ENCODE assay signal across 1 cellular context in genomic region chr3:64303881-64304280, GRCh38.
TF ChIP-seq lines count a peak whose summit lies in the region.

No MANE protein-coding gene starts in this region.

TF ChIP-seq in GM23338, 12 proteins besides CTCF, POLR2A, EP300 and RAD21:
- TF ChIP-seq CREB1 (CRISPR knock-in tag; IDR thresholded peaks at IDR 0.05; ENCODE audit: low read depth), result no peak
- TF ChIP-seq, protein P1, sequence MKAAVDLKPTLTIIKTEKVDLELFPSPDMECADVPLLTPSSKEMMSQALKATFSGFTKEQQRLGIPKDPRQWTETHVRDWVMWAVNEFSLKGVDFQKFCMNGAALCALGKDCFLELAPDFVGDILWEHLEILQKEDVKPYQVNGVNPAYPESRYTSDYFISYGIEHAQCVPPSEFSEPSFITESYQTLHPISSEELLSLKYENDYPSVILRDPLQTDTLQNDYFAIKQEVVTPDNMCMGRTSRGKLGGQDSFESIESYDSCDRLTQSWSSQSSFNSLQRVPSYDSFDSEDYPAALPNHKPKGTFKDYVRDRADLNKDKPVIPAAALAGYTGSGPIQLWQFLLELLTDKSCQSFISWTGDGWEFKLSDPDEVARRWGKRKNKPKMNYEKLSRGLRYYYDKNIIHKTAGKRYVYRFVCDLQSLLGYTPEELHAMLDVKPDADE (IDR thresholded peaks at IDR 0.05), result no peak
- TF ChIP-seq ZNF331 (CRISPR knock-in tag; IDR thresholded peaks at IDR 0.05; ENCODE audit: low read depth), result no peak
- no peak for TF ChIP-seq EZH2phosphoT487 (IDR thresholded peaks at IDR 0.05; ENCODE audit: unreplicated experiment)
- no peak for TF ChIP-seq POLR2AphosphoS5 (IDR thresholded peaks at IDR 0.05; ENCODE audit: low read depth)
- TF ChIP-seq, protein P2, sequence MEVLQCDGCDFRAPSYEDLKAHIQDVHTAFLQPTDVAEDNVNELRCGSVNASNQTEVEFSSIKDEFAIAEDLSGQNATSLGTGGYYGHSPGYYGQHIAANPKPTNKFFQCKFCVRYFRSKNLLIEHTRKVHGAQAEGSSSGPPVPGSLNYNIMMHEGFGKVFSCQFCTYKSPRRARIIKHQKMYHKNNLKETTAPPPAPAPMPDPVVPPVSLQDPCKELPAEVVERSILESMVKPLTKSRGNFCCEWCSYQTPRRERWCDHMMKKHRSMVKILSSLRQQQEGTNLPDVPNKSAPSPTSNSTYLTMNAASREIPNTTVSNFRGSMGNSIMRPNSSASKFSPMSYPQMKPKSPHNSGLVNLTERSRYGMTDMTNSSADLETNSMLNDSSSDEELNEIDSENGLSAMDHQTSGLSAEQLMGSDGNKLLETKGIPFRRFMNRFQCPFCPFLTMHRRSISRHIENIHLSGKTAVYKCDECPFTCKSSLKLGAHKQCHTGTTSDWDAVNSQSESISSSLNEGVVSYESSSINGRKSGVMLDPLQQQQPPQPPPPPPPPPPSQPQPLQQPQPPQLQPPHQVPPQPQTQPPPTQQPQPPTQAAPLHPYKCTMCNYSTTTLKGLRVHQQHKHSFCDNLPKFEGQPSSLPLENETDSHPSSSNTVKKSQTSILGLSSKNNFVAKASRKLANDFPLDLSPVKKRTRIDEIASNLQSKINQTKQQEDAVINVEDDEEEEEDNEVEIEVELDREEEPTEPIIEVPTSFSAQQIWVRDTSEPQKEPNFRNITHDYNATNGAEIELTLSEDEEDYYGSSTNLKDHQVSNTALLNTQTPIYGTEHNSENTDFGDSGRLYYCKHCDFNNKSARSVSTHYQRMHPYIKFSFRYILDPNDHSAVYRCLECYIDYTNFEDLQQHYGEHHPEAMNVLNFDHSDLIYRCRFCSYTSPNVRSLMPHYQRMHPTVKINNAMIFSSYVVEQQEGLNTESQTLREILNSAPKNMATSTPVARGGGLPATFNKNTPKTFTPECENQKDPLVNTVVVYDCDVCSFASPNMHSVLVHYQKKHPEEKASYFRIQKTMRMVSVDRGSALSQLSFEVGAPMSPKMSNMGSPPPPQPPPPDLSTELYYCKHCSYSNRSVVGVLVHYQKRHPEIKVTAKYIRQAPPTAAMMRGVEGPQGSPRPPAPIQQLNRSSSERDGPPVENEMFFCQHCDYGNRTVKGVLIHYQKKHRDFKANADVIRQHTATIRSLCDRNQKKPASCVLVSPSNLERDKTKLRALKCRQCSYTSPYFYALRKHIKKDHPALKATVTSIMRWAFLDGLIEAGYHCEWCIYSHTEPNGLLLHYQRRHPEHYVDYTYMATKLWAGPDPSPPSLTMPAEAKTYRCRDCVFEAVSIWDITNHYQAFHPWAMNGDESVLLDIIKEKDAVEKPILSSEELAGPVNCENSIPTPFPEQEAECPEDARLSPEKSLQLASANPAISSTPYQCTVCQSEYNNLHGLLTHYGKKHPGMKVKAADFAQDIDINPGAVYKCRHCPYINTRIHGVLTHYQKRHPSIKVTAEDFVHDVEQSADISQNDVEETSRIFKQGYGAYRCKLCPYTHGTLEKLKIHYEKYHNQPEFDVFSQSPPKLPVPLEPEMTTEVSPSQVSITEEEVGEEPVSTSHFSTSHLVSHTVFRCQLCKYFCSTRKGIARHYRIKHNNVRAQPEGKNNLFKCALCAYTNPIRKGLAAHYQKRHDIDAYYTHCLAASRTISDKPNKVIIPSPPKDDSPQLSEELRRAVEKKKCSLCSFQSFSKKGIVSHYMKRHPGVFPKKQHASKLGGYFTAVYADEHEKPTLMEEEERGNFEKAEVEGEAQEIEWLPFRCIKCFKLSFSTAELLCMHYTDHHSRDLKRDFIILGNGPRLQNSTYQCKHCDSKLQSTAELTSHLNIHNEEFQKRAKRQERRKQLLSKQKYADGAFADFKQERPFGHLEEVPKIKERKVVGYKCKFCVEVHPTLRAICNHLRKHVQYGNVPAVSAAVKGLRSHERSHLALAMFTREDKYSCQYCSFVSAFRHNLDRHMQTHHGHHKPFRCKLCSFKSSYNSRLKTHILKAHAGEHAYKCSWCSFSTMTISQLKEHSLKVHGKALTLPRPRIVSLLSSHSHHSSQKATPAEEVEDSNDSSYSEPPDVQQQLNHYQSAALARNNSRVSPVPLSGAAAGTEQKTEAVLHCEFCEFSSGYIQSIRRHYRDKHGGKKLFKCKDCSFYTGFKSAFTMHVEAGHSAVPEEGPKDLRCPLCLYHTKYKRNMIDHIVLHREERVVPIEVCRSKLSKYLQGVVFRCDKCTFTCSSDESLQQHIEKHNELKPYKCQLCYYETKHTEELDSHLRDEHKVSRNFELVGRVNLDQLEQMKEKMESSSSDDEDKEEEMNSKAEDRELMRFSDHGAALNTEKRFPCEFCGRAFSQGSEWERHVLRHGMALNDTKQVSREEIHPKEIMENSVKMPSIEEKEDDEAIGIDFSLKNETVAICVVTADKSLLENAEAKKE (CRISPR knock-in tag; IDR thresholded peaks at IDR 0.05), result no peak
- TF ChIP-seq JUNB (IDR thresholded peaks at IDR 0.05; ENCODE audit: unreplicated experiment), result no peak
- no peak for TF ChIP-seq ZNF114 (CRISPR knock-in tag; IDR thresholded peaks at IDR 0.05)
- no peak for TF ChIP-seq NANOG (IDR thresholded peaks at IDR 0.05; ENCODE audit: borderline replicate concordance)
- TF ChIP-seq, protein P3, sequence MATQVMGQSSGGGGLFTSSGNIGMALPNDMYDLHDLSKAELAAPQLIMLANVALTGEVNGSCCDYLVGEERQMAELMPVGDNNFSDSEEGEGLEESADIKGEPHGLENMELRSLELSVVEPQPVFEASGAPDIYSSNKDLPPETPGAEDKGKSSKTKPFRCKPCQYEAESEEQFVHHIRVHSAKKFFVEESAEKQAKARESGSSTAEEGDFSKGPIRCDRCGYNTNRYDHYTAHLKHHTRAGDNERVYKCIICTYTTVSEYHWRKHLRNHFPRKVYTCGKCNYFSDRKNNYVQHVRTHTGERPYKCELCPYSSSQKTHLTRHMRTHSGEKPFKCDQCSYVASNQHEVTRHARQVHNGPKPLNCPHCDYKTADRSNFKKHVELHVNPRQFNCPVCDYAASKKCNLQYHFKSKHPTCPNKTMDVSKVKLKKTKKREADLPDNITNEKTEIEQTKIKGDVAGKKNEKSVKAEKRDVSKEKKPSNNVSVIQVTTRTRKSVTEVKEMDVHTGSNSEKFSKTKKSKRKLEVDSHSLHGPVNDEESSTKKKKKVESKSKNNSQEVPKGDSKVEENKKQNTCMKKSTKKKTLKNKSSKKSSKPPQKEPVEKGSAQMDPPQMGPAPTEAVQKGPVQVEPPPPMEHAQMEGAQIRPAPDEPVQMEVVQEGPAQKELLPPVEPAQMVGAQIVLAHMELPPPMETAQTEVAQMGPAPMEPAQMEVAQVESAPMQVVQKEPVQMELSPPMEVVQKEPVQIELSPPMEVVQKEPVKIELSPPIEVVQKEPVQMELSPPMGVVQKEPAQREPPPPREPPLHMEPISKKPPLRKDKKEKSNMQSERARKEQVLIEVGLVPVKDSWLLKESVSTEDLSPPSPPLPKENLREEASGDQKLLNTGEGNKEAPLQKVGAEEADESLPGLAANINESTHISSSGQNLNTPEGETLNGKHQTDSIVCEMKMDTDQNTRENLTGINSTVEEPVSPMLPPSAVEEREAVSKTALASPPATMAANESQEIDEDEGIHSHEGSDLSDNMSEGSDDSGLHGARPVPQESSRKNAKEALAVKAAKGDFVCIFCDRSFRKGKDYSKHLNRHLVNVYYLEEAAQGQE (IDR thresholded peaks at IDR 0.05; ENCODE audit: unreplicated experiment), result no peak
- TF ChIP-seq EZH2 (IDR thresholded peaks at IDR 0.05; ENCODE audit: low read depth, unreplicated experiment), result no peak
- no peak for TF ChIP-seq STAT1 (IDR thresholded peaks at IDR 0.05; ENCODE audit: unreplicated experiment)
